In the genomic region with DNA sequence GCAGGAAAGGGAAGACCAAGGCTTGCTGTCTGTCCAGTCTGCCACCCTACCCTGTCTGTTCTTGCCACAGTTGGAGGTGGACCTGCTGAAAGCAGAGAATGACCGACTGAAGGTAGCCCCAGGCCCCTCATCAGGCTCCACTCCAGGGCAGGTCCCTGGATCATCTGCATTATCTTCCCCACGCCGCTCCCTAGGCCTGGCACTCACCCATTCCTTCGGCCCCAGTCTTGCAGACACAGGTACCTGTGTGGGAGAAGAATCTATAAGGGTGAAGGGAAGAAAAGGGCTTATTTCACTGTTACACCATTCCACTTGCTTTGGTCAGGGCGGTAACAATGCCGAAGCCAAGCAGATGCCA, we compare ENCODE assay signal across 1 cellular context.
TF ChIP-seq lines count a peak whose summit lies in the region.

No MANE protein-coding gene starts in this region.

TF ChIP-seq in IMR-90, 13 proteins besides CTCF, POLR2A, EP300 and RAD21:
- TF ChIP-seq MXI1 (IDR thresholded peaks at IDR 0.05; ENCODE audit: borderline replicate concordance, low read depth, low read length) (no peak), CEBPB (IDR thresholded peaks at IDR 0.05; ENCODE audit: low read depth, low read length) (no peak), MAFK (IDR thresholded peaks at IDR 0.05; ENCODE audit: low read depth, low read length) (no peak), NFE2L2 (IDR thresholded peaks at IDR 0.05; ENCODE audit: low read depth, low read length) (no peak), CHD1 (IDR thresholded peaks at IDR 0.05; ENCODE audit: low read depth, low read length) (no peak), RFX5 (IDR thresholded peaks at IDR 0.05; ENCODE audit: low read depth, low read length) (no peak), SMC3 (IDR thresholded peaks at IDR 0.05; ENCODE audit: low read depth, low read length) (no peak), BHLHE40 (IDR thresholded peaks at IDR 0.05; ENCODE audit: low read depth, low read length) (no peak), FOS (IDR thresholded peaks at IDR 0.05; ENCODE audit: low read depth, low read length) (no peak)
- TF ChIP-seq, protein P1, sequence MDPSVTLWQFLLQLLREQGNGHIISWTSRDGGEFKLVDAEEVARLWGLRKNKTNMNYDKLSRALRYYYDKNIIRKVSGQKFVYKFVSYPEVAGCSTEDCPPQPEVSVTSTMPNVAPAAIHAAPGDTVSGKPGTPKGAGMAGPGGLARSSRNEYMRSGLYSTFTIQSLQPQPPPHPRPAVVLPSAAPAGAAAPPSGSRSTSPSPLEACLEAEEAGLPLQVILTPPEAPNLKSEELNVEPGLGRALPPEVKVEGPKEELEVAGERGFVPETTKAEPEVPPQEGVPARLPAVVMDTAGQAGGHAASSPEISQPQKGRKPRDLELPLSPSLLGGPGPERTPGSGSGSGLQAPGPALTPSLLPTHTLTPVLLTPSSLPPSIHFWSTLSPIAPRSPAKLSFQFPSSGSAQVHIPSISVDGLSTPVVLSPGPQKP (IDR thresholded peaks at IDR 0.05; ENCODE audit: borderline replicate concordance, low read depth, low read length) = no peak
